Comparison of ENCODE assay signal across 9 cellular contexts in genomic region chr15:70142322-70143191, GRCh38. TPM values are rescaled to one million over a fixed set of nuclear protein-coding genes. Genes with fewer than 3 reads are reported as not detected.
DNase-seq lines count a peak whose midpoint lies in the region; ATAC-seq and TF ChIP-seq lines count a peak whose summit lies in the region.
"Had no signal": no experiment of that assay in that cellular context is flagged by ENCODE, and none has a peak within 500 bp of the region (broad histone marks: within the 10 kb centered on the region; RNA-seq: fewer than 3 reads in every experiment).

No MANE protein-coding gene starts in this region.

- H3K36me3 ChIP-seq in HEK293 (ENCODE audit: control insufficient read depth in 2 of 2, insufficient read depth in 1 of 2, low read length in 2 of 2): no peaks in the 10 kb centered on the region

- peaks cover 19% of the 10 kb centered on the region for H3K4me1 ChIP-seq in HEK293 (ENCODE audit: control insufficient read depth, insufficient read depth, low read length)

- DNase-seq in T-helper 17 cell (no peak), foreskin melanocyte (peak; percentile 44), NCI-H2227 (lab: John Stamatoyannopoulos, UW; ENCODE audit: unreplicated experiment) (no peak), activated gamma-delta T cell treated with Interleukin-2 at 50 U/mL for 16 hours (no peak)
- DNase-seq in stimulated activated CD4-positive, alpha-beta T cell treated with anti-CD3 and anti-CD28 coated beads, Interleukin-15, amount 100 ng/mL, for 48 hours (ENCODE audit: low read depth in 2 of 2): peak; percentile 38 to 50
- DNase-seq: dorsolateral prefrontal cortex had no signal

- no peak overlapping the region for H3K4me3 ChIP-seq in HEK293 (ENCODE audit: low read depth, low read length)
- H3K4me3 ChIP-seq: dorsolateral prefrontal cortex had no signal

- TF ChIP-seq CTCF in HEK293 (tag by site-specific recombination; IDR thresholded peaks at IDR 0.05): no peak

- peaks cover 44% of the 10 kb centered on the region for H3K27me3 Mint-ChIP-seq in T-helper 17 cell

- peak overlapping the region; percentile 1 for H3K4me3 Mint-ChIP-seq in T-helper 17 cell

- POLR2A ChIA-PET in HEK293 (lab: Yijun Ruan, JAX): interaction anchor here (0.8 kb wide), 1 partner anchor 44 kb away, joined by 3 read pairs; no protein-coding TSS in a partner anchor

- CTCF ChIA-PET in HEK293 (lab: Yijun Ruan, JAX): interaction anchor here (0.6 to 1.7 kb wide), 2 partner anchors 72 to 325 kb away, joined by 4 read pairs; no protein-coding TSS in a partner anchor

- ATAC-seq in T-helper 17 cell (no peak), GM19328 (IDR thresholded peaks at IDR 0.05; ENCODE audit: unreplicated experiment) (no peak), HG03469 (IDR thresholded peaks at IDR 0.05; ENCODE audit: unreplicated experiment) (no peak)

- no peaks in the 10 kb centered on the region for H3K9me3 ChIP-seq in HEK293 (ENCODE audit: control insufficient read depth, insufficient read depth, low read depth, low read length)
- H3K9me3 ChIP-seq in T-helper 17 cell (ENCODE audit: control insufficient read depth, low read length, poor library complexity, severe bottlenecking): no peaks in the 10 kb centered on the region

- peaks cover 2% of the 10 kb centered on the region for H3K36me3 Mint-ChIP-seq in T-helper 17 cell (ENCODE audit: low read depth)

- peaks cover 27% of the 10 kb centered on the region for H3K4me1 Mint-ChIP-seq in T-helper 17 cell

- peak overlapping the region; percentile 80 for H3K27ac Mint-ChIP-seq in T-helper 17 cell

- H3K27ac ChIP-seq in HEK293 (ENCODE audit: extremely low read depth, low read depth, low read length): peak overlapping the region; percentile 30
- H3K27ac ChIP-seq: dorsolateral prefrontal cortex had no signal

TF ChIP-seq in HEK293, 187 proteins besides CTCF, POLR2A, EP300 and RAD21:
- TF ChIP-seq ZNF549 (tag by site-specific recombination; IDR thresholded peaks at IDR 0.05) (no peak), TRIM28 (IDR thresholded peaks at IDR 0.05; ENCODE audit: borderline replicate concordance, low read length) (peak; percentile 69), ZNF280D (tag by site-specific recombination; IDR thresholded peaks at IDR 0.05) (no peak), ZNF501 (tag by site-specific recombination; IDR thresholded peaks at IDR 0.05) (no peak), PRDM1 (tag by site-specific recombination; IDR thresholded peaks at IDR 0.05) (peak; percentile 71), ZNF362 (tag by site-specific recombination; IDR thresholded peaks at IDR 0.05) (no peak)

RNA-seq across cellular contexts. Expression of gene TLE3, which starts 44.8 kb away (rescaled TPM):
- 100 to 1,000 TPM; 115 to 132 TPM for total RNA-seq in T-helper 17 cell

Comparison
In these comparisons a context has a peak if more than half of its experiments do, and no peak if none do; other contexts are left out.
1. DNase-seq: peak in foreskin melanocyte (single experiment) and stimulated activated CD4-positive, alpha-beta T cell treated with anti-CD3 and anti-CD28 coated beads, Interleukin-15, amount 100 ng/mL, for 48 hours (2 of 2); none in T-helper 17 cell (0 of 3), NCI-H2227 (single experiment) and activated gamma-delta T cell treated with Interleukin-2 at 50 U/mL for 16 hours (single experiment).